18 cellular contexts compared by ENCODE assay signal in genomic region chr7:469591-469961, GRCh38. TPM values are rescaled to one million over a fixed set of nuclear protein-coding genes. Genes with fewer than 3 reads are reported as not detected.
A peak's percentile ranks its signal among the peaks of the same experiment; 100 is the strongest.
DNase-seq lines count a peak whose midpoint lies in the region; ATAC-seq and TF ChIP-seq lines count a peak whose summit lies in the region.
"Had no signal": no experiment of that assay in that cellular context is flagged by ENCODE, and none has a peak within 500 bp of the region (broad histone marks: within the 10 kb centered on the region; RNA-seq: fewer than 3 reads in every experiment).

No MANE protein-coding gene starts in this region.

- peak overlapping the region; percentile 31 to 88 (median 79) for H3K4me2 ChIP-seq in BLaER1 treated with 17β-estradiol and CSF1 and Interleukin-3, amounts not matched to agents 10 nM and 100 nM
- H3K4me2 ChIP-seq: neural progenitor cell had no signal

- H3K27ac ChIP-seq in BLaER1 treated with 17β-estradiol and CSF1 and Interleukin-3, amounts not matched to agents 10 nM and 100 nM, result peak overlapping the region; percentile 2 to 93 (median 79); a peak in 19 of 22 replicates
- H3K27ac ChIP-seq in Peyer's patch (no peak overlapping the region), psoas muscle (peak overlapping the region; percentile 44), foreskin keratinocyte (no peak overlapping the region)
- H3K27ac ChIP-seq: neural progenitor cell had no signal

- H3K27me3 ChIP-seq in BLaER1 treated with 17β-estradiol and CSF1 and Interleukin-3, amounts not matched to agents 10 nM and 100 nM, result no peaks in the 10 kb centered on the region
- H3K27me3 ChIP-seq in Peyer's patch, result no peaks in the 10 kb centered on the region
- no peaks in the 10 kb centered on the region for H3K27me3 ChIP-seq in psoas muscle (ENCODE audit: insufficient read depth in 3 of 3, low read length in 2 of 3)
- H3K27me3 ChIP-seq in foreskin keratinocyte, result peaks cover 8% of the 10 kb centered on the region
- H3K27me3 ChIP-seq: BE2C, neural progenitor cell had no signal

- TF ChIP-seq CTCF in Peyer's patch (IDR thresholded peaks at IDR 0.05), result no peak
- no peak for TF ChIP-seq CTCF in psoas muscle (IDR thresholded peaks at IDR 0.05)
- TF ChIP-seq CTCF in foreskin keratinocyte (conservative IDR thresholded peaks at IDR 0.05), result no peak

- 74 to 78% (median 75%) methylated on average over 17 of the region's 17 CpGs for WGBS in psoas muscle, 3 donors

- peaks cover 0 to 2% (median 0%) of the 10 kb centered on the region in 11 experiments; a peak in 1 of 22 replicates for H4K20me1 ChIP-seq in BLaER1 treated with 17β-estradiol and CSF1 and Interleukin-3, amounts not matched to agents 10 nM and 100 nM

- DNase-seq in Peyer's patch (peak in 2 of 3 donors; percentile 33 to 37), left lobe of liver (ENCODE audit: low spot score) (peak; percentile 35), psoas muscle (peak in 1 of 2 donors; percentile 30), GOT3 (lab: John Stamatoyannopoulos, UW) (no peak), foreskin keratinocyte (no peak), NCI-H1105 treated with DMSO at 0.1 percent for 48 hours (lab: John Stamatoyannopoulos, UW) (no peak)
- DNase-seq: activated CD4-positive, alpha-beta T cell treated with anti-CD3 and anti-CD28 coated beads, Interleukin-2, amount 10 ng/mL, durations not matched to agents 24 days and 14 days; BE2C; DMS 273 treated with DMSO at 0.1 percent for 48 hours; NCI-H2081; NCI-H526 treated with DMSO at 0.1 percent for 48 hours; T1000 had no signal

- peak overlapping the region in 8 of 11 experiments; percentile 10 to 77 (median 61); a peak in 11 of 22 replicates for H3K9ac ChIP-seq in BLaER1 treated with 17β-estradiol and CSF1 and Interleukin-3, amounts not matched to agents 10 nM and 100 nM
- H3K9ac ChIP-seq: GM23248, neural progenitor cell had no signal

- peaks cover 0 to 43% (median 4%) of the 10 kb centered on the region in 11 experiments; a peak in 10 of 22 replicates for H3K9me3 ChIP-seq in BLaER1 treated with 17β-estradiol and CSF1 and Interleukin-3, amounts not matched to agents 10 nM and 100 nM (replicated peaks in 1 of 11)
- H3K9me3 ChIP-seq in Peyer's patch (peaks cover 0 to 3% (median under 1%) of the 10 kb centered on the region in 4 donors), psoas muscle (no peaks in the 10 kb centered on the region)

- H3K36me3 ChIP-seq in BLaER1 treated with 17β-estradiol and CSF1 and Interleukin-3, amounts not matched to agents 10 nM and 100 nM, result no peaks in the 10 kb centered on the region
- no peaks in the 10 kb centered on the region for H3K36me3 ChIP-seq in Peyer's patch
- H3K36me3 ChIP-seq in psoas muscle (ENCODE audit: insufficient read depth in 1 of 2, low read depth in 1 of 2), result no peaks in the 10 kb centered on the region
- H3K36me3 ChIP-seq: BE2C, neural progenitor cell, thoracic aorta had no signal

- peak overlapping the region in 1 of 10 experiments; percentile 5; a peak in 2 of 20 replicates for H3K4me3 ChIP-seq in BLaER1 treated with 17β-estradiol and CSF1 and Interleukin-3, amounts not matched to agents 10 nM and 100 nM
- H3K4me3 ChIP-seq in Peyer's patch (no peak overlapping the region), psoas muscle (no peak overlapping the region)
- H3K4me3 ChIP-seq: GM23248, neural progenitor cell, skin epidermis, thoracic aorta had no signal

- no peak for TF ChIP-seq POLR2A in Peyer's patch (IDR thresholded peaks at IDR 0.05)

- peaks cover 38 to 55% (median 48%) of the 10 kb centered on the region in 10 experiments for H3K4me1 ChIP-seq in BLaER1 treated with 17β-estradiol and CSF1 and Interleukin-3, amounts not matched to agents 10 nM and 100 nM
- H3K4me1 ChIP-seq in Peyer's patch (peaks cover 0 to 9% (median 0%) of the 10 kb centered on the region in 4 donors), psoas muscle (peaks cover 22% of the 10 kb centered on the region), foreskin keratinocyte (peaks cover 3% of the 10 kb centered on the region)
- H3K4me1 ChIP-seq: BE2C, neural progenitor cell had no signal

- intact Hi-C loops in psoas muscle (cut with DNase I), result no loop called here

- ATAC-seq in left lobe of liver (no peak), psoas muscle (no peak), foreskin keratinocyte (no peak), HG03025 (IDR thresholded peaks at IDR 0.05; ENCODE audit: low FRiP score, unreplicated experiment) (no peak)

RNA-seq across cellular contexts. Expression of gene PDGFA, which starts 50.1 kb away (rescaled TPM):
- total RNA-seq in Peyer's patch (10 to 100 TPM in 3 of 4 donors, 1 to 10 TPM in 1; 5.8 to 97.8 (median 59.4) TPM), left lobe of liver (2.7 TPM), psoas muscle (10 to 100 TPM; 13.9 to 30.4 (median 19.2) TPM), foreskin keratinocyte (41.4 and 42.0 TPM in 2 replicates)
- polyA plus RNA-seq in psoas muscle (10 to 100 TPM in 2 of 3 donors, 1 to 10 TPM in 1; 9.1 to 24.4 (median 15.3) TPM), foreskin keratinocyte (21.1 and 22.2 TPM in 2 replicates)

Comparison
In these comparisons a context has a peak if more than half of its experiments do, and no peak if none do; other contexts are left out.
1. H3K27ac ChIP-seq: peak in BLaER1 treated with 17β-estradiol and CSF1 and Interleukin-3, amounts not matched to agents 10 nM and 100 nM (11 of 11) and psoas muscle (single experiment); none in Peyer's patch (0 of 4) and foreskin keratinocyte (single experiment).
2. DNase-seq: peak in Peyer's patch (2 of 3) and left lobe of liver (single experiment); none in GOT3 (single experiment), foreskin keratinocyte (0 of 2) and NCI-H1105 treated with DMSO at 0.1 percent for 48 hours (single experiment).